ENCODE assay signal across 15 cellular contexts in the genomic region with DNA sequence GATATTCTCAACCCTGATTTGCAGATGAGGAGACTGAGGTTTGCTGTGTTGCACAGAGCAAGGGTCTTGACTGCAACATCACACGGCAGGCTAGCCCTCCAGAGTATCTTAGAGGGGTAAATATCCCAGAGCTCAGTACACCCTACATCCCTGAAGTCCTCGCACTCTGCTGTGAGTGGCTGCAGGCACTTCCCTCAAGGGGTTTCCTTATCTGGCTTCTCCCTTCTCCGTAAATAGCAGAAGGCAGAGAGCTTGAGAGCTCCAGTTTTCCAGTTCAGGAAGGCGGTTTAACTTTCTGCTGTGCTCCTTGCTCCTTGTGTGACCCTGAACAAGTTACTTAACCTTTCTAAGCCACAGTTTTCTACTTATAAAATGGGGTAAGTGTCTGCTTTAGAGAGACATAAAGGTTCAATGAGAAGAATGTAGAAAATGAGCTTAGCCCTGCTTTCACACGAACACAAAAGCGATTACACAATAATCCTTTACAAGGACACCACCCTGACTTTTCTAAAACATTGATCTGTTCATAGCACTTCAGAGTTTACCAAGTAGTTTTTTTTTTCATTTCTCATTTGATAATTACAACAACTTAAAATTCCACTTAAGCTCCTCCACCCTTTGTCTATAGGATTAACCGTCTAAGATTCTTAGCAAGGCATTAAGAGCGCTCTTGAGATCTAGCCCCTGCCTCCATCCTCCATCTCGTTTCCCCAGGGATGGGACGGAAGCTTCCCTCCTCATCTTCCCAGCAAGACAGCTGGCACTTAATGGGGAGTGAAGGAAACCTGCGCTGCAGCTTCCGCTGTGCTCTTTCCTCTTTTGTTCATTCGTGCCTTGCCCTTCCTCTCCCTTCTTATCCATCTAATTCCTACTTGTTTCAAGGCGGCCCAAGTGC.
DNase-seq lines count a peak whose midpoint lies in the region; ATAC-seq, FAIRE-seq and TF ChIP-seq lines count a peak whose summit lies in the region.
"Had no signal": no experiment of that assay in that cellular context is flagged by ENCODE, and none has a peak within 500 bp of the region (broad histone marks: within the 10 kb centered on the region; RNA-seq: fewer than 3 reads in every experiment).

No MANE protein-coding gene starts in this region.

- no peak for TF ChIP-seq EP300 in transverse colon (IDR thresholded peaks at IDR 0.05; ENCODE audit: low read depth)

- no peaks in the 10 kb centered on the region for H3K9me3 Mint-ChIP-seq in brain

- TF ChIP-seq POLR2A in transverse colon (IDR thresholded peaks at IDR 0.05), result no peak

- DNase-seq in Right ventricle myocardium inferior (ENCODE audit: missing footprints), result no peak
- DNase-seq in left ventricle myocardium inferior, result no peak
- no peak for DNase-seq in left colon
- no peak for DNase-seq in transverse colon
- no peak for DNase-seq in effector CD8-positive, alpha-beta T cell (lab: John Stamatoyannopoulos, UW)
- no peak for DNase-seq in urothelium cell line (ENCODE audit: low spot score)
- DNase-seq: ACHN; activated naive CD4-positive, alpha-beta T cell; GF-D8; NCI-H1105 treated with DMSO at 0.1 percent for 48 hours; spleen; substantia nigra had no signal

- no peak overlapping the region for H3K4me3 ChIP-seq in left ventricle myocardium inferior
- no peak overlapping the region for H3K4me3 ChIP-seq in transverse colon
- H3K4me3 ChIP-seq: spleen had no signal

- TF ChIP-seq CTCF in left ventricle myocardium inferior (IDR thresholded peaks at IDR 0.05; ENCODE audit: borderline replicate concordance) (no peak), brain (conservative IDR thresholded peaks at IDR 0.05) (no peak), transverse colon (IDR thresholded peaks at IDR 0.05) (no peak)

- H3K27me3 ChIP-seq in left ventricle myocardium inferior (ENCODE audit: low read depth), result no peaks in the 10 kb centered on the region
- H3K27me3 ChIP-seq in transverse colon, result no peaks in the 10 kb centered on the region
- H3K27me3 ChIP-seq: neutrophil, spleen had no signal

- H3K27me3 Mint-ChIP-seq in brain, result no peaks in the 10 kb centered on the region

- H3K36me3 ChIP-seq in left ventricle myocardium inferior, result peaks cover 20% of the 10 kb centered on the region
- H3K36me3 ChIP-seq in transverse colon, result no peaks in the 10 kb centered on the region

- H3K4me1 ChIP-seq in left ventricle myocardium inferior (peaks cover 48% of the 10 kb centered on the region), transverse colon (peaks cover 0 to 63% (median 27%) of the 10 kb centered on the region in 4 donors)
- H3K4me1 ChIP-seq: spleen had no signal

- no peak for FAIRE-seq in urothelium cell line (lab: Jason Lieb, UNC)

- in situ Hi-C loops in transverse colon (cut with MboI; ENCODE audit: low pct_ligation_motif_present in 1 of 4, low pct_unique_long_range_greater_than_20kb in 1 of 4, low sequenced_read_pairs in 3 of 4), result no loop called here

- H3K9me3 ChIP-seq in left ventricle myocardium inferior (replicated peaks), result no peaks in the 10 kb centered on the region
- no peaks in the 10 kb centered on the region for H3K9me3 ChIP-seq in transverse colon
- H3K9me3 ChIP-seq: neutrophil, spleen had no signal

- H3K36me3 Mint-ChIP-seq in brain, result peaks cover 12% of the 10 kb centered on the region

- H3K4me1 Mint-ChIP-seq in brain, result peaks cover 52% of the 10 kb centered on the region

- peak overlapping the region in 3 of 5 experiments; percentile 19 to 76 (median 64) for H3K27ac Mint-ChIP-seq in brain

- ATAC-seq in Right ventricle myocardium inferior, result peak; percentile 47
- peak; percentile 16 for ATAC-seq in left colon
- ATAC-seq in HG03175 (IDR thresholded peaks at IDR 0.05; ENCODE audit: unreplicated experiment), result no peak

- H3K4me3 Mint-ChIP-seq in brain, result peak overlapping the region in 2 of 5 experiments; percentile 22 to 53

- intact Hi-C loops in Right ventricle myocardium inferior (cut with DNase I) (no loop called here), left ventricle myocardium inferior (cut with micrococcal nuclease) (no loop called here), left colon (cut with DNase I, micrococcal nuclease) (no loop called here), transverse colon (cut with DNase I; ENCODE audit: low total_unique reads) (no loop called here)

- H3K27ac ChIP-seq in left ventricle myocardium inferior (replicated peaks) (no peak overlapping the region), transverse colon (peak overlapping the region; percentile 67 to 82 (median 81))
- H3K27ac ChIP-seq: neutrophil, spleen had no signal

- 33 to 59% methylated on average over 6 to 14 of the region's 14 CpGs for WGBS in transverse colon (ENCODE audit: low coverage in 1 of 2), 2 donors
